ENCODE assay signal across 8 cellular contexts in the genomic region with DNA sequence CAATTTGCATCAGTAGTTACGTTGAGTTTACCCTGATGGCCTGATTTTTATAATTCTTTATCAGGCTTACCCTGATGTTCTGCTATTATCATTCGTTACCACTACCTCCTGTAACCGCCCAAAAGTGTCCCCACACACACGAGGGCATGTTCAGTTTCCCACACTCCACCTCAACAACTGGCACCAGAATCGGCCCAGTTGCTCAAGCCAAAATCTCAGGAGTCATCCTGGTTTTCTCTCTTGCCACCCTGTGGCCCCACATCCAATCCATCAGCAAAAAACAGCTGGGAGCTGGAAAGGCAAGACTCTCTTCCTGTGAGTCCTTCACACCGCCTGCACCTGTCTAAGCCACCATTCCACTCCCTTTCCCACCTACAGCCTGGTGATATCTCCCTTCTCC.
DNase-seq lines count a peak whose midpoint lies in the region; ATAC-seq and TF ChIP-seq lines count a peak whose summit lies in the region.

No MANE protein-coding gene starts in this region.

- ATAC-seq in HG03175 (IDR thresholded peaks at IDR 0.05; ENCODE audit: unreplicated experiment) = no peak
- ATAC-seq in GM18873 (IDR thresholded peaks at IDR 0.05; ENCODE audit: low FRiP score, unreplicated experiment) = no peak

- DNase-seq in left ventricle myocardium inferior (no peak), cardiac septum (ENCODE audit: low spot score) (no peak), breast epithelium (ENCODE audit: low spot score in 2 of 2) (peak in 1 of 2 donors; percentile 13), NCI-H1694 (lab: John Stamatoyannopoulos, UW) (no peak), HT-29 (ENCODE audit: low spot score) (no peak)

- no peaks in the 10 kb centered on the region for H3K9me3 ChIP-seq in left ventricle myocardium inferior (replicated peaks)
- H3K9me3 ChIP-seq in breast epithelium = no peaks in the 10 kb centered on the region
- no peaks in the 10 kb centered on the region for H3K9me3 ChIP-seq in mucosa of rectum (ENCODE audit: control insufficient read depth in 2 of 2, low read length in 2 of 2)

- H3K27ac ChIP-seq in left ventricle myocardium inferior (replicated peaks) (peak overlapping the region; percentile 74), breast epithelium (peak overlapping the region; percentile 63 to 93), mucosa of rectum (ENCODE audit: low read depth in 2 of 2, low read length in 2 of 2) (no peak overlapping the region)

- no peak overlapping the region for H3K9ac ChIP-seq in mucosa of rectum (ENCODE audit: low read depth in 1 of 2, low read length in 2 of 2)

- peak overlapping the region; percentile 76 for H3K4me3 ChIP-seq in left ventricle myocardium inferior
- H3K4me3 ChIP-seq in breast epithelium = peak overlapping the region; percentile 55 to 94 (median 61)
- H3K4me3 ChIP-seq in mucosa of rectum (ENCODE audit: low read length in 2 of 2) = peak overlapping the region; percentile 85 to 88

- TF ChIP-seq CTCF in left ventricle myocardium inferior (IDR thresholded peaks at IDR 0.05; ENCODE audit: borderline replicate concordance) (no peak), breast epithelium (IDR thresholded peaks at IDR 0.05) (no peak)

- H3K27me3 ChIP-seq in left ventricle myocardium inferior (ENCODE audit: low read depth) = no peaks in the 10 kb centered on the region
- H3K27me3 ChIP-seq in breast epithelium = no peaks in the 10 kb centered on the region
- H3K27me3 ChIP-seq in mucosa of rectum (ENCODE audit: control insufficient read depth in 2 of 2, insufficient read depth in 2 of 2, low read length in 2 of 2) = no peaks in the 10 kb centered on the region

- H3K4me1 ChIP-seq in left ventricle myocardium inferior = peaks cover 16% of the 10 kb centered on the region
- H3K4me1 ChIP-seq in breast epithelium = peaks cover 0 to 4% of the 10 kb centered on the region in 2 donors
- H3K4me1 ChIP-seq in mucosa of rectum (ENCODE audit: control insufficient read depth in 2 of 2, insufficient read depth in 2 of 2, low read length in 2 of 2) = peaks cover 0 to 4% of the 10 kb centered on the region in 2 donors

- no peaks in the 10 kb centered on the region for H3K36me3 ChIP-seq in left ventricle myocardium inferior
- H3K36me3 ChIP-seq in breast epithelium = no peaks in the 10 kb centered on the region
- no peaks in the 10 kb centered on the region for H3K36me3 ChIP-seq in mucosa of rectum (ENCODE audit: control insufficient read depth in 2 of 2, insufficient read depth in 2 of 2, low read length in 2 of 2)

- TF ChIP-seq POLR2A in breast epithelium (IDR thresholded peaks at IDR 0.05) = no peak

- intact Hi-C loops in left ventricle myocardium inferior (cut with micrococcal nuclease) (no loop called here), cardiac septum (cut with DNase I) (loop anchor here (10.0 kb wide), 1 partner anchor 308 kb away; a partner anchor contains a TSS), breast epithelium (cut with DNase I; ENCODE audit: low total_unique reads) (no loop called here)

Comparison
In these comparisons a context has a peak if more than half of its experiments do, and no peak if none do; other contexts are left out.
1. H3K27ac ChIP-seq: peak in left ventricle myocardium inferior (single experiment) and breast epithelium (2 of 2); none in mucosa of rectum (0 of 2).
2. Peak in every context shown above with its lines, with median percentiles within 50 percentile points of each other: H3K4me3 ChIP-seq.